ENCODE assay signal across 22 cellular contexts in the genomic region with DNA sequence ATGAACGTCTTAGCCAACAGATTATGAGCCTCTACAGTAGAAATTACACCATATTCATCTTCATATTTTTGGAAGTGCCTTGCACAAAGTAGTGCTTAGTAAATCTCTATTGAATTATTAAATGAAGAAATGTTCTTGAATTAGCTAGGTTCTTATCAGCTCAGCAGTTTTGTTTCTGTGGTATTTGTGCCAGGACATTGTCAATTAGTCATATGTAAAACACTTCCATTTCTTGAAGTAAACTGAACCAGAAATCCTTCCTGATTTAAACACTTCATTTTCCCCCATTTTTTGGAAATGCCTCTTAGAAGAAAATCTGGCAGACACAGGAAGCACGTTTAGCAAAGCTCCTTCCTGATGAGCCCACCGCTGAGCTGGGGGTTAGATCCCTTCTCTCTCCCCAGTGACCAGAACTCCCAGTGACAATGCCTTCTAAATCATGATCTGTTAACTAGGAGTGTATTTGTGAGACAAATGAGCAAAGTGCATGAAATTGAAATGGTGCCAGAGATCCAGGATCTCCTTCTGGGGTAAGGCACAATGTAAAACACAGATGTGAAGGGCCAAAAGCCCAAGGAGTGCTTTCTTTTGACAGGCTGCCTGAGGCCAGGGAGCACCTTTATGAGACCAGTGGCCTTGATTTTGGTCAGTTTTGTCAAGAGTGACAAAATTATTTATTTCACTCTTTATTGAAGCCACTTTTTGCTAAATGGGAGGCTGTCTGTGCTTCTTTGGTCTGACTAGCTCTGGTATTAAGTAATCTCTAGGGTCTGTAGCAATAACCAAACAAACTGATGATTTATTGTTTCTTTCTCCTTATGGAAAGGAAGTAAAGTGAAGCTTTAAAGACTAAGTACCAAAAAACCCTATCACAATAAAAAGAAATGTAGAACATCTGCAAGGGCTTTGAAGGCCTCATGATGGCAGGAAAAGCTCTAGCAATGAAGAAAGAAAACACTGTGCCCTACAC. TPM values are rescaled to one million over a fixed set of nuclear protein-coding genes. Genes with fewer than 3 reads are reported as not detected.
DNase-seq lines count a peak whose midpoint lies in the region; ATAC-seq, FAIRE-seq and TF ChIP-seq lines count a peak whose summit lies in the region.
"Had no signal": no experiment of that assay in that cellular context is flagged by ENCODE, and none has a peak within 500 bp of the region (broad histone marks: within the 10 kb centered on the region; RNA-seq: fewer than 3 reads in every experiment).

No MANE protein-coding gene starts in this region.

- FAIRE-seq in RCC 7860 (lab: Jason Lieb, UNC), result no peak
- FAIRE-seq in GM12892 (lab: Jason Lieb, UNC), result no peak
- FAIRE-seq: GM18507, HTR-8/SVneo had no signal

- peak overlapping the region; percentile 39 for H2AFZ ChIP-seq in osteoblast (ENCODE audit: low read length)
- H2AFZ ChIP-seq: PC-9 had no signal

- intact Hi-C loops in gastrocnemius medialis (cut with DNase I; ENCODE audit: low total_unique reads), result no loop called here

- TF ChIP-seq POLR2A in gastrocnemius medialis (IDR thresholded peaks at IDR 0.05), result no peak
- TF ChIP-seq POLR2A in GM12892 (IDR thresholded peaks at IDR 0.05; ENCODE audit: low read depth, low read length), result no peak

- no peaks in the 10 kb centered on the region for H3K79me2 ChIP-seq in osteoblast (ENCODE audit: insufficient read depth, low read length)

- peaks cover 8 to 25% (median 16%) of the 10 kb centered on the region in 10 experiments for H3K4me1 ChIP-seq in BLaER1 treated with 17β-estradiol and CSF1 and Interleukin-3, amounts not matched to agents 10 nM and 100 nM
- H3K4me1 ChIP-seq in osteoblast (ENCODE audit: insufficient read depth, low read length) (peaks cover 11% of the 10 kb centered on the region), gastrocnemius medialis (no peaks in the 10 kb centered on the region)

- TF ChIP-seq CTCF in epithelial cell of esophagus (IDR thresholded peaks at IDR 0.05; ENCODE audit: insufficient read depth, low read depth, low read length, missing control alignments) (no peak), osteoblast (IDR thresholded peaks at IDR 0.05; ENCODE audit: extremely low read depth, low read depth, low read length) (no peak), gastrocnemius medialis (IDR thresholded peaks at IDR 0.05 in 4 of 5, conservative IDR thresholded peaks at IDR 0.05 in 1 of 5) (no peak)

- H3K9me3 ChIP-seq in BLaER1 treated with 17β-estradiol and CSF1 and Interleukin-3, amounts not matched to agents 10 nM and 100 nM (replicated peaks in 1 of 11), result peaks cover 37 to 46% (median 38%) of the 10 kb centered on the region in 11 experiments
- H3K9me3 ChIP-seq in osteoblast (ENCODE audit: low read depth, low read length), result no peaks in the 10 kb centered on the region
- no peaks in the 10 kb centered on the region for H3K9me3 ChIP-seq in gastrocnemius medialis

- H3K4me3 ChIP-seq in BLaER1 treated with 17β-estradiol and CSF1 and Interleukin-3, amounts not matched to agents 10 nM and 100 nM, result no peak overlapping the region
- H3K4me3 ChIP-seq in epithelial cell of esophagus (ENCODE audit: low read length) (no peak overlapping the region), osteoblast (ENCODE audit: insufficient read depth, low read length) (no peak overlapping the region), gastrocnemius medialis (no peak overlapping the region)
- H3K4me3 ChIP-seq: PC-9 had no signal

- in situ Hi-C loops in gastrocnemius medialis (cut with MboI; ENCODE audit: low sequenced_read_pairs in 4 of 4), result loop anchor here in 2 of 4 donors (25.0 kb wide), 1 partner anchor 577 kb away; a partner anchor contains a TSS

- H3K27ac ChIP-seq in BLaER1 treated with 17β-estradiol and CSF1 and Interleukin-3, amounts not matched to agents 10 nM and 100 nM, result peak overlapping the region in 10 of 11 experiments; percentile 8 to 76 (median 36); a peak in 17 of 22 replicates
- no peak overlapping the region for H3K27ac ChIP-seq in osteoblast (ENCODE audit: low read depth, low read length)
- no peak overlapping the region for H3K27ac ChIP-seq in gastrocnemius medialis
- H3K27ac ChIP-seq: epithelial cell of prostate, neutrophil, PC-9 had no signal

- H3K4me2 ChIP-seq in BLaER1 treated with 17β-estradiol and CSF1 and Interleukin-3, amounts not matched to agents 10 nM and 100 nM, result peak overlapping the region; percentile 30 to 81 (median 47); a peak in 21 of 22 replicates
- H3K4me2 ChIP-seq in osteoblast (ENCODE audit: insufficient read depth, low read length), result peak overlapping the region; percentile 13
- H3K4me2 ChIP-seq: PC-9 had no signal

- H3K9ac ChIP-seq in BLaER1 treated with 17β-estradiol and CSF1 and Interleukin-3, amounts not matched to agents 10 nM and 100 nM, result peak overlapping the region in 4 of 11 experiments; percentile 8 to 56 (median 28); a peak in 4 of 22 replicates

- H4K20me1 ChIP-seq in BLaER1 treated with 17β-estradiol and CSF1 and Interleukin-3, amounts not matched to agents 10 nM and 100 nM, result no peaks in the 10 kb centered on the region
- no peaks in the 10 kb centered on the region for H4K20me1 ChIP-seq in osteoblast (ENCODE audit: insufficient read depth, low read length)

- H3K36me3 ChIP-seq in BLaER1 treated with 17β-estradiol and CSF1 and Interleukin-3, amounts not matched to agents 10 nM and 100 nM, result peaks cover 0 to 5% (median 0%) of the 10 kb centered on the region in 11 experiments; a peak in 1 of 22 replicates
- no peaks in the 10 kb centered on the region for H3K36me3 ChIP-seq in osteoblast (ENCODE audit: insufficient read depth, low read length)
- no peaks in the 10 kb centered on the region for H3K36me3 ChIP-seq in gastrocnemius medialis
- H3K36me3 ChIP-seq: neutrophil had no signal

- ATAC-seq in gastrocnemius medialis, result no peak
- ATAC-seq: activated CD4-positive, CD25-positive, alpha-beta regulatory T cell treated with anti-CD3 and anti-CD28 coated beads, Interleukin-2, amount 50 U/mL, for 24 hours; activated T-cell treated with anti-CD3 and anti-CD28 coated beads, Interleukin-2, amount 50 U/mL, for 72 hours; left colon; SK-N-SH treated with all-trans-retinoic acid at 6 μM for 48 hours had no signal

- peak; percentile 93 for DNase-seq in NOMO-1 treated with DMSO at 0.1 percent for 48 hours (lab: John Stamatoyannopoulos, UW; ENCODE audit: unreplicated experiment)
- DNase-seq in epithelial cell of esophagus (ENCODE audit: low read depth), result peak; percentile 21
- DNase-seq in osteoblast (ENCODE audit: insufficient read length, low spot score, missing footprints), result peak; percentile 13
- no peak for DNase-seq in gastrocnemius medialis
- no peak for DNase-seq in RCC 7860 (ENCODE audit: low spot score)
- DNase-seq in GM12892 (ENCODE audit: insufficient read length), result no peak
- DNase-seq in activated naive CD4-positive, alpha-beta T cell treated with anti-CD3 and anti-CD28 coated beads, Interleukin-2, amount 50 U/mL, for 16 hours, result no peak
- DNase-seq: activated T-cell treated with anti-CD3 and anti-CD28 coated beads, Interleukin-2, amount 50 U/mL, for 72 hours; DND-41; glutamatergic neuron; left colon; NCI-H146; NCI-H2171; PC-9; retina had no signal

- no peaks in the 10 kb centered on the region for H3K27me3 ChIP-seq in BLaER1 treated with 17β-estradiol and CSF1 and Interleukin-3, amounts not matched to agents 10 nM and 100 nM
- H3K27me3 ChIP-seq in osteoblast (ENCODE audit: insufficient read depth, low read length) (peaks cover 10% of the 10 kb centered on the region), gastrocnemius medialis (no peaks in the 10 kb centered on the region)
- H3K27me3 ChIP-seq: neutrophil had no signal

RNA-seq across cellular contexts. Expression of a gene that starts 25.6 kb away (rescaled TPM):
- 25.0 and 28.6 TPM in 2 replicates for total RNA-seq in osteoblast
- 100 to 1,000 TPM in 1 of 4 donors, 10 to 100 TPM in 3; 20.8 to 166 (median 45.7) TPM for total RNA-seq in gastrocnemius medialis
- not detected for polyA plus RNA-seq in GM12892 (2012; ENCODE audit: missing spikeins)

Comparison
In these comparisons a context has a peak if more than half of its experiments do, and no peak if none do; other contexts are left out.
1. H3K27ac ChIP-seq: peak in BLaER1 treated with 17β-estradiol and CSF1 and Interleukin-3, amounts not matched to agents 10 nM and 100 nM (10 of 11); none in osteoblast (single experiment) and gastrocnemius medialis (0 of 4).
2. DNase-seq: peak in NOMO-1 treated with DMSO at 0.1 percent for 48 hours (single experiment), epithelial cell of esophagus (single experiment) and osteoblast (single experiment); none in gastrocnemius medialis (0 of 2), RCC 7860 (single experiment), GM12892 (single experiment) and activated naive CD4-positive, alpha-beta T cell treated with anti-CD3 and anti-CD28 coated beads, Interleukin-2, amount 50 U/mL, for 16 hours (single experiment).